In the genomic region with DNA sequence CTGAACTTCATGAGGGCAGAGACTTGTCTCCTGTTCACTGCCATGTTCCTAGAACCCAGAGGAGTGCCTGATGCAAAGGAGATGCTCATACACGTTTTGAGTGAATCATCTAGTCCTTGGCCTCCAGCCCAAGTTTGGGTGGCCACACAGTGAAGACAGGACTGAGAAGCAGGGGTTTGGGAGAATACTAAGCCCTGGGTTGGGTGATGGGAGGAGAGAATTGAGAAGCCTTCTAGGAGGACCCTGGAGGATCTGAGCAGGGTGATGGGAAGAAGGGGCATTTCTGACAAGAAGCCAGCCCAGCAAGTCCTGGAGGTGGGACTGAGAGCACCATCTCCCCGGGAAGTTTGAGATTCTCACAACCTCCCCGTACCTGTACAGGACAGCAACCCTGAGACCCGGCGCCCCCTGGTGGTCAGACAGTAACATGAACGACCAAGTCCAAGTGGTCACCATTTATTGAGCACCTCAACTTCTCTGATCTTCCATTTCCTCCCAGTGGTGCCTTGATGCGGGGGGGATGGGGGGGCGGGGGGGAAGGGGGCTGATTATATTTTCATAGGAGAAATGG, we compare ENCODE assay signal across 8 cellular contexts. TPM values are rescaled to one million over a fixed set of nuclear protein-coding genes. Genes with fewer than 3 reads are reported as not detected.
DNase-seq lines count a peak whose midpoint lies in the region; ATAC-seq and TF ChIP-seq lines count a peak whose summit lies in the region.

No MANE protein-coding gene starts in this region.

- DNase-seq in GM12864 (ENCODE audit: low read depth) (peak; percentile 26), NCI-H146 treated with DMSO at 0.1 percent for 48 hours (lab: John Stamatoyannopoulos, UW; ENCODE audit: unreplicated experiment) (peak; percentile 14), left lobe of liver (ENCODE audit: low spot score) (no peak), NCI-H446 treated with DMSO at 0.1 percent for 48 hours (lab: John Stamatoyannopoulos, UW) (no peak)
- peak; percentile 75 for DNase-seq in activated CD4-positive, CD25-positive, alpha-beta regulatory T cell treated with anti-CD3 and anti-CD28 coated beads, Interleukin-2, amount 50 U/mL, for 72 hours
- DNase-seq in central memory CD8-positive, alpha-beta T cell (ENCODE audit: low spot score in 2 of 2): peak; percentile 25 to 56
- peak; percentile 35 to 70 (median 58) for DNase-seq in stimulated activated CD4-positive, alpha-beta T cell treated with anti-CD3 and anti-CD28 coated beads, TNF-alpha, amount 100 ng/mL, for 24 hours (ENCODE audit: low read depth in 3 of 3)

- H3K4me3 ChIP-seq in GM12864 (ENCODE audit: low read depth, low read length): no peak overlapping the region

- no peaks in the 10 kb centered on the region for H3K9me3 Mint-ChIP-seq in central memory CD8-positive, alpha-beta T cell

- peak; percentile 78 for TF ChIP-seq CTCF in GM12864 (IDR thresholded peaks at IDR 0.05; ENCODE audit: low read depth, low read length, missing control alignments)

- peaks cover 23% of the 10 kb centered on the region for H3K4me1 Mint-ChIP-seq in central memory CD8-positive, alpha-beta T cell

- no peak for ATAC-seq in central memory CD8-positive, alpha-beta T cell (replicated peaks; ENCODE audit: extremely low read depth, poor library complexity, severe bottlenecking)
- peak; percentile 77 for ATAC-seq in left lobe of liver
- ATAC-seq in GM18502 (IDR thresholded peaks at IDR 0.05; ENCODE audit: poor library complexity, unreplicated experiment): no peak

- no peaks in the 10 kb centered on the region for H3K27me3 Mint-ChIP-seq in central memory CD8-positive, alpha-beta T cell

- peaks cover 17% of the 10 kb centered on the region for H3K36me3 Mint-ChIP-seq in central memory CD8-positive, alpha-beta T cell (ENCODE audit: insufficient read depth)

- H3K27ac Mint-ChIP-seq in central memory CD8-positive, alpha-beta T cell (ENCODE audit: low read depth): no peak overlapping the region

- H3K4me3 Mint-ChIP-seq in central memory CD8-positive, alpha-beta T cell: no peak overlapping the region

RNA-seq across cellular contexts. Expression of gene CTU1, which starts 11.0 kb away (rescaled TPM):
- 4.4 TPM for total RNA-seq in left lobe of liver

RNA-seq across cellular contexts. Expression of gene KLK14, which starts 14.6 kb away (rescaled TPM):
- total RNA-seq in left lobe of liver: not detected

RNA-seq across cellular contexts. Expression of gene SIGLEC9, which starts 27.5 kb away (rescaled TPM):
- 4.8 TPM for total RNA-seq in left lobe of liver

RNA-seq across cellular contexts. Expression of gene KLK13, which starts 32.4 kb away (rescaled TPM):
- total RNA-seq in left lobe of liver: not detected

RNA-seq across cellular contexts. Expression of gene SIGLEC7, which starts 44.9 kb away (rescaled TPM):
- total RNA-seq in left lobe of liver: 3.8 TPM

Comparison
In these comparisons a context has a peak if more than half of its experiments do, and no peak if none do; other contexts are left out.
1. DNase-seq: peak in GM12864 (single experiment), NCI-H146 treated with DMSO at 0.1 percent for 48 hours (single experiment), activated CD4-positive, CD25-positive, alpha-beta regulatory T cell treated with anti-CD3 and anti-CD28 coated beads, Interleukin-2, amount 50 U/mL, for 72 hours (single experiment), central memory CD8-positive, alpha-beta T cell (2 of 2) and stimulated activated CD4-positive, alpha-beta T cell treated with anti-CD3 and anti-CD28 coated beads, TNF-alpha, amount 100 ng/mL, for 24 hours (3 of 3); none in left lobe of liver (single experiment) and NCI-H446 treated with DMSO at 0.1 percent for 48 hours (single experiment).